In genomic region chr21:46456750-46457149, GRCh38 we compare ENCODE assay signal across 12 cellular contexts. TPM values are rescaled to one million over a fixed set of nuclear protein-coding genes. Genes with fewer than 3 reads are reported as not detected.
DNase-seq lines count a peak whose midpoint lies in the region; ATAC-seq, FAIRE-seq and TF ChIP-seq lines count a peak whose summit lies in the region.
"Had no signal": no experiment of that assay in that cellular context is flagged by ENCODE, and none has a peak within 500 bp of the region (broad histone marks: within the 10 kb centered on the region; RNA-seq: fewer than 3 reads in every experiment).

No MANE protein-coding gene starts in this region.

- no peak overlapping the region for H3K9ac ChIP-seq in K562 (ENCODE audit: insufficient read depth in 1 of 2, low read depth in 2 of 2, low read length in 2 of 2)

- TF ChIP-seq CTCF in HFFc6 (IDR thresholded peaks at IDR 0.05), result no peak
- TF ChIP-seq CTCF in K562 (IDR thresholded peaks at IDR 0.05 in 2 of 3, conservative IDR thresholded peaks at IDR 0.05 in 1 of 3; ENCODE audit: insufficient read depth in 2 of 3, low read depth in 1 of 3, low read length in 3 of 3), result no peak

- peak overlapping the region; percentile 30 to 93 (median 70) for H3K4me3 Mint-ChIP-seq in CD4-positive, alpha-beta memory T cell
- H3K4me3 Mint-ChIP-seq in HFFc6, result peak overlapping the region; percentile 32; the same call in 1 of the 2 replicates
- H3K4me3 Mint-ChIP-seq in naive thymus-derived CD4-positive, alpha-beta T cell, result peak overlapping the region in 9 of 10 donors; percentile 27 to 93 (median 79)

- 80% methylated on average over 4 of the region's 4 CpGs for WGBS in K562 (ENCODE audit: insufficient coverage, low coverage, missing lambda C conversion rate)

- BruUV-seq in K562 (replicated peaks; lab: Mats Ljungman, UMichigan), result no TSS peak

- no peaks in the 10 kb centered on the region for H4K20me1 ChIP-seq in K562 (replicated peaks; ENCODE audit: control insufficient read depth, insufficient read depth, low read length)

- POLR2A ChIA-PET in CD4-positive, alpha-beta memory T cell (lab: Charles Lee; ENCODE audit: partially characterized antibody), result interaction anchor here (4.4 kb wide), 1 partner anchor 178 kb away, joined by 75 read pairs; the partner anchor contains the start of gene PRMT2
- POLR2A ChIA-PET in K562 (lab: Yijun Ruan, JAX), result interaction anchor here (0.6 to 3.7 kb wide), 8 partner anchors 9 to 314 kb away, joined by 3 to 47 read pairs (median 4); no protein-coding TSS in a partner anchor
- POLR2A ChIA-PET in naive thymus-derived CD4-positive, alpha-beta T cell (lab: Charles Lee), result interaction anchor here (0.7 to 1.4 kb wide), 2 partner anchors 81 to 179 kb away, joined by 3 to 5 read pairs; partner anchors contain the start of gene PRMT2

- H3K36me3 ChIP-seq in CD4-positive, alpha-beta memory T cell (ENCODE audit: insufficient read depth, low read length), result no peaks in the 10 kb centered on the region
- H3K36me3 ChIP-seq in K562 (ENCODE audit: control insufficient read depth, insufficient read depth, low read length), result peaks cover 41% of the 10 kb centered on the region
- peaks cover 0 to 9% (median 0%) of the 10 kb centered on the region in 3 experiments for H3K36me3 ChIP-seq in naive thymus-derived CD4-positive, alpha-beta T cell (ENCODE audit: control insufficient read depth in 2 of 3, insufficient read depth in 3 of 3, low read length in 3 of 3)
- H3K36me3 ChIP-seq: pancreas, thyroid gland had no signal

- H2AFZ ChIP-seq in K562 (ENCODE audit: low read depth, low read length), result no peak overlapping the region

- no peaks in the 10 kb centered on the region for H3K9me1 ChIP-seq in K562 (ENCODE audit: control insufficient read depth, insufficient read depth, low read length)

- in situ Hi-C loops in K562 (cut with MboI), result no loop called here

- DNase-seq in CD4-positive, alpha-beta memory T cell, result no peak
- DNase-seq in HFFc6 (no peak), K562 (ENCODE audit: extremely low read depth in 1 of 4, low spot score in 3 of 4) (no peak), GM19240 (ENCODE audit: insufficient read length, low spot score) (no peak), NCI-H2227 (lab: John Stamatoyannopoulos, UW; ENCODE audit: unreplicated experiment) (no peak)
- no peak for DNase-seq in naive thymus-derived CD4-positive, alpha-beta T cell
- DNase-seq: NCI-H1930; pancreas; stimulated activated CD4-positive, alpha-beta T cell treated with anti-CD3 and anti-CD28 coated beads, Interleukin-4, amount 100 ng/mL, for 24 hours; thyroid gland had no signal

- no peak overlapping the region for H3K4me3 ChIP-seq in CD4-positive, alpha-beta memory T cell (ENCODE audit: low read length in 2 of 2)
- no peak overlapping the region for H3K4me3 ChIP-seq in K562
- no peak overlapping the region for H3K4me3 ChIP-seq in naive thymus-derived CD4-positive, alpha-beta T cell (ENCODE audit: low read length)
- H3K4me3 ChIP-seq: thyroid gland had no signal

- H3K27ac ChIP-seq in CD4-positive, alpha-beta memory T cell (ENCODE audit: low read depth, low read length), result no peak overlapping the region
- H3K27ac ChIP-seq in K562 (ENCODE audit: extremely low read depth, low read depth, low read length), result no peak overlapping the region
- no peak overlapping the region for H3K27ac ChIP-seq in naive thymus-derived CD4-positive, alpha-beta T cell (ENCODE audit: low read depth, low read length)
- H3K27ac ChIP-seq: pancreas had no signal

- no peaks in the 10 kb centered on the region for H3K9me3 Mint-ChIP-seq in CD4-positive, alpha-beta memory T cell
- no peaks in the 10 kb centered on the region for H3K9me3 Mint-ChIP-seq in HFFc6
- no peaks in the 10 kb centered on the region for H3K9me3 Mint-ChIP-seq in naive thymus-derived CD4-positive, alpha-beta T cell

- H3K27me3 Mint-ChIP-seq in CD4-positive, alpha-beta memory T cell, result no peaks in the 10 kb centered on the region
- peaks cover 4% of the 10 kb centered on the region; the same call in 1 of the 2 replicates for H3K27me3 Mint-ChIP-seq in HFFc6 (ENCODE audit: insufficient read depth)
- no peaks in the 10 kb centered on the region for H3K27me3 Mint-ChIP-seq in naive thymus-derived CD4-positive, alpha-beta T cell

- TF ChIP-seq EP300 in K562 (IDR thresholded peaks at IDR 0.05; ENCODE audit: low read length), result no peak

- 0 out of 2 replicates have a peak overlapping the region, but pooled peaks have one; percentile 99 for H3K4me2 ChIP-seq in K562 (ENCODE audit: insufficient read depth, low read length)

- peaks cover 78% of the 10 kb centered on the region for H3K79me2 ChIP-seq in K562 (ENCODE audit: control insufficient read depth, insufficient read depth, low read length)

- TF ChIP-seq POLR2A in K562 (conservative IDR thresholded peaks at IDR 0.05), result no peak

- no peak for FAIRE-seq in K562 (lab: Jason Lieb, UNC)
- FAIRE-seq: islet of Langerhans, pancreas had no signal

- H3K27me3 ChIP-seq in CD4-positive, alpha-beta memory T cell (ENCODE audit: insufficient read depth, low read length), result no peaks in the 10 kb centered on the region
- H3K27me3 ChIP-seq in K562 (ENCODE audit: control insufficient read depth in 2 of 2, insufficient read depth in 2 of 2, low read length in 2 of 2), result no peaks in the 10 kb centered on the region
- H3K27me3 ChIP-seq in naive thymus-derived CD4-positive, alpha-beta T cell (ENCODE audit: control insufficient read depth in 2 of 2, insufficient read depth in 2 of 2, low read length in 2 of 2), result no peaks in the 10 kb centered on the region
- H3K27me3 ChIP-seq: pancreas, thyroid gland had no signal

- no peaks in the 10 kb centered on the region for H3K9me3 ChIP-seq in CD4-positive, alpha-beta memory T cell (ENCODE audit: control insufficient read depth in 1 of 2, low read length in 2 of 2)
- no peaks in the 10 kb centered on the region for H3K9me3 ChIP-seq in K562 (replicated peaks; ENCODE audit: control insufficient read depth, insufficient read depth, low read depth, low read length)
- H3K9me3 ChIP-seq in naive thymus-derived CD4-positive, alpha-beta T cell (ENCODE audit: control insufficient read depth in 2 of 3, low read length in 3 of 3), result no peaks in the 10 kb centered on the region
- H3K9me3 ChIP-seq: pancreas, thyroid gland had no signal

- peaks cover 23 to 59% (median 36%) of the 10 kb centered on the region in 4 donors for H3K4me1 Mint-ChIP-seq in CD4-positive, alpha-beta memory T cell
- H3K4me1 Mint-ChIP-seq in HFFc6 (ENCODE audit: low read depth), result peaks cover 43% of the 10 kb centered on the region
- H3K4me1 Mint-ChIP-seq in naive thymus-derived CD4-positive, alpha-beta T cell, result peaks cover 19 to 48% (median 34%) of the 10 kb centered on the region in 7 donors

- TF ChIP-seq RAD21 in K562 (CRISPR knock-in tag; conservative IDR thresholded peaks at IDR 0.05 in 1 of 2, IDR thresholded peaks at IDR 0.05 in 1 of 2), result no peak

- intact Hi-C loops in CD4-positive, alpha-beta memory T cell (cut with micrococcal nuclease), result no loop called here
- intact Hi-C loops in K562 (cut with micrococcal nuclease), result loop anchor here (5.0 to 10.0 kb wide), 2 partner anchors 169 to 232 kb away; partner anchors contain the start of genes LSS, MCM3AP and YBEY
- intact Hi-C loops in naive thymus-derived CD4-positive, alpha-beta T cell (cut with micrococcal nuclease), result loop anchor here (5.0 kb wide), 4 partner anchors 134 to 484 kb away; partner anchors contain the start of genes C21orf58 (in 1 of the 2), LSS (in 1 of the 2), MCM3AP (in 1 of the 2) and PCNT (in 1 of the 2)

- peaks cover 12 to 21% of the 10 kb centered on the region in 2 donors for H3K36me3 Mint-ChIP-seq in CD4-positive, alpha-beta memory T cell
- H3K36me3 Mint-ChIP-seq in HFFc6 (ENCODE audit: low read depth), result peaks cover 3% of the 10 kb centered on the region; the same call in 1 of the 2 replicates
- peaks cover 0 to 16% (median 0%) of the 10 kb centered on the region in 5 donors for H3K36me3 Mint-ChIP-seq in naive thymus-derived CD4-positive, alpha-beta T cell

- H3K27ac Mint-ChIP-seq in CD4-positive, alpha-beta memory T cell, result peak overlapping the region in 5 of 7 donors; percentile 48 to 94 (median 70)
- H3K27ac Mint-ChIP-seq in HFFc6, result peak overlapping the region; percentile 91; the same call in 1 of the 2 replicates
- peak overlapping the region in 2 of 9 donors; percentile 12 to 48 for H3K27ac Mint-ChIP-seq in naive thymus-derived CD4-positive, alpha-beta T cell

- H3K4me1 ChIP-seq in CD4-positive, alpha-beta memory T cell (ENCODE audit: insufficient read depth, low read length), result peaks cover 42% of the 10 kb centered on the region
- peaks cover 28 to 30% of the 10 kb centered on the region in 2 experiments for H3K4me1 ChIP-seq in K562 (replicated peaks in 1 of 2; ENCODE audit: control insufficient read depth in 2 of 2, insufficient read depth in 2 of 2, low read length in 2 of 2)
- H3K4me1 ChIP-seq in naive thymus-derived CD4-positive, alpha-beta T cell (ENCODE audit: control insufficient read depth in 2 of 2, insufficient read depth in 2 of 2, low read length in 2 of 2), result peaks cover 4 to 17% of the 10 kb centered on the region in 2 donors

- CTCF ChIA-PET in CD4-positive, alpha-beta memory T cell (lab: Charles Lee; ENCODE audit: partially characterized antibody), result interaction anchor here (1.5 to 2.3 kb wide), 2 partner anchors 33 to 95 kb away, joined by 3 to 7 read pairs; no protein-coding TSS in a partner anchor
- CTCF ChIA-PET in K562 (lab: Yijun Ruan, JAX; ENCODE audit: low intra/inter-chr PET ratio), result no interaction called here
- CTCF ChIA-PET in naive thymus-derived CD4-positive, alpha-beta T cell (lab: Charles Lee), result no interaction called here

- ATAC-seq in K562 (no peak), HG02759 (IDR thresholded peaks at IDR 0.05; ENCODE audit: unreplicated experiment) (no peak)
- ATAC-seq in naive thymus-derived CD4-positive, alpha-beta T cell, result no peak
- ATAC-seq: pancreas had no signal

RNA-seq across cellular contexts. Expression of gene DIP2A, which starts 1.9 kb away (rescaled TPM):
- 10 to 100 TPM; 94.6 to 95.9 TPM for total RNA-seq in CD4-positive, alpha-beta memory T cell
- polyA plus RNA-seq in CD4-positive, alpha-beta memory T cell, result 10 to 100 TPM; 14.1 to 17.8 TPM
- 10 to 100 TPM; 20.0 to 24.1 (median 21.7) TPM for total RNA-seq in HFFc6 (2021; fragmentation: NEBNext Ultra II Directional; extraction: Animal tissue kit (Norgen Biotek cat#: 25700))
- 344 and 474 TPM in 2 replicates for total RNA-seq in K562 (2011; cell fraction: chromatin; rRNA removed; ENCODE audit: low replicate concordance)
- total RNA-seq in K562 (2011; cell fraction: nucleolus; rRNA removed), result 211 and 231 TPM in 2 replicates
- 245 and 258 TPM in 2 replicates for total RNA-seq in K562 (2011; cell fraction: nucleoplasm; rRNA removed)
- total RNA-seq in K562 (2014; rRNA removed), result 13.8 and 19.7 TPM in 2 replicates
- total RNA-seq in K562 (2014; rRNA removed; fragmentation: Illumina TruSeq; extraction: Trizol), result 14.9 and 19.1 TPM in 2 replicates
- 19.6 and 20.3 TPM in 2 replicates for total RNA-seq in K562 (2015; rRNA removed; fragmentation: Illumina TruSeq; extraction: Trizol)
- 31.1 and 32.3 TPM in 2 replicates for total RNA-seq in K562 (2021)
- 34.5 and 41.3 TPM in 2 replicates for polyA plus RNA-seq in K562 (2011; rRNA removed)
- polyA plus RNA-seq in K562 (2011; cell fraction: cytosol; rRNA removed), result 22.5 and 24.1 TPM in 2 replicates
- polyA plus RNA-seq in K562 (2011; cell fraction: nucleus; rRNA removed), result 167 and 196 TPM in 2 replicates
- polyA plus RNA-seq in K562 (2012), result 21.7 and 36.7 TPM in 2 replicates
- 21.3 and 23.9 TPM in 2 replicates for polyA plus RNA-seq in K562 (2014; fragmentation: Illumina TruSeq; extraction: Trizol)
- 1 to 10 TPM; 4.3 to 4.6 TPM for polyA plus RNA-seq in K562 (2014; fragmentation: Nextera tagmentation; extraction: Ambion mirVana)
- 30.0 and 31.1 TPM in 2 replicates for polyA plus RNA-seq in K562 (2014; rRNA removed)
- polyA minus RNA-seq in K562 (2011; rRNA and poly(A)+ RNA removed), result 48.3 and 48.8 TPM in 2 replicates
- 21.6 and 23.7 TPM in 2 replicates for polyA minus RNA-seq in K562 (2011; cell fraction: cytosol; rRNA and poly(A)+ RNA removed)
- polyA minus RNA-seq in K562 (2011; cell fraction: nucleus; rRNA and poly(A)+ RNA removed), result 89.9 and 113 TPM in 2 replicates
- total RNA-seq in naive thymus-derived CD4-positive, alpha-beta T cell, result 100 to 1,000 TPM in 4 of 5 experiments, 10 to 100 TPM in 1; 54.7 to 118 (median 108) TPM
- polyA plus RNA-seq in naive thymus-derived CD4-positive, alpha-beta T cell, result 10 to 100 TPM; 16.9 to 22.9 TPM
